Comparison of ENCODE assay signal across 15 cellular contexts in the genomic region with DNA sequence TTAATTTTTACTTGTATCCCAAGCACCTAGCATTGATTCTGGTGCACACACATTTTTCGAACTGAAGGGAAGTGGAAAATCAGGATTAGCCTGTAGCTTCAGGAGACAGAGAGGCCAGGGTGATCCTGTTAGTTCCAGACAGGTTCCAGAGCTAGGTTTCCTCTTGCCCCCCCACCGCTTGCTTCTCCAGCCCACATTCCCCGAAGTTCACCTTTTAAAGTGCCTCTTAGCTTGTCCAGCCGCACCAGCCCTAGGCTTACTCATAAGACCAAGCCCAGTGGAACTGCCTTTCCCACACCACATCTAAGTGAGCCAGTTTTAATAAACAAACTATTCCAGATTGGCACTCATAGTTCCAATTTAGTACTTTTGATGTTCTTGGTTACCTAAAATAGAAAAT.
A peak's percentile ranks its signal among the peaks of the same experiment; 100 is the strongest.
DNase-seq lines count a peak whose midpoint lies in the region; TF ChIP-seq lines count a peak whose summit lies in the region.
"Had no signal": no experiment of that assay in that cellular context is flagged by ENCODE, and none has a peak within 500 bp of the region (broad histone marks: within the 10 kb centered on the region; RNA-seq: fewer than 3 reads in every experiment).

No MANE protein-coding gene starts in this region.

- no peak for TF ChIP-seq CTCF in hepatocyte (IDR thresholded peaks at IDR 0.05; ENCODE audit: poor library complexity)
- no peak for TF ChIP-seq CTCF in neural progenitor cell (IDR thresholded peaks at IDR 0.05)

- peaks cover 21% of the 10 kb centered on the region for H3K4me1 Mint-ChIP-seq in neural progenitor cell
- H3K4me1 Mint-ChIP-seq: CD8-positive, alpha-beta memory T cell had no signal

- H2AFZ ChIP-seq in hepatocyte = no peak overlapping the region
- H2AFZ ChIP-seq in neural progenitor cell (replicated peaks) = no peak overlapping the region

- H3K9ac ChIP-seq in neural progenitor cell = no peak overlapping the region
- H3K9ac ChIP-seq: BLaER1 had no signal

- H3K27me3 Mint-ChIP-seq in neural progenitor cell (ENCODE audit: insufficient read depth, low read depth) = no peaks in the 10 kb centered on the region
- H3K27me3 Mint-ChIP-seq: CD8-positive, alpha-beta memory T cell had no signal

- 57% methylated on average over 4 of the region's 4 CpGs for WGBS in hepatocyte (ENCODE audit: low lambda C conversion rate, missing lambda C conversion rate)

- no peak overlapping the region for H3K4me3 Mint-ChIP-seq in neural progenitor cell
- H3K4me3 Mint-ChIP-seq: CD8-positive, alpha-beta memory T cell had no signal

- H3K27me3 ChIP-seq in hepatocyte (no peaks in the 10 kb centered on the region), neural progenitor cell (no peaks in the 10 kb centered on the region)
- H3K27me3 ChIP-seq: BLaER1 had no signal

- peaks cover 13% of the 10 kb centered on the region for H3K9me3 Mint-ChIP-seq in neural progenitor cell

- H3F3A ChIP-seq in neural progenitor cell (ENCODE audit: low read depth) = peaks cover 15% of the 10 kb centered on the region

- no peak overlapping the region for H3K27ac Mint-ChIP-seq in neural progenitor cell
- H3K27ac Mint-ChIP-seq: CD8-positive, alpha-beta memory T cell had no signal

- H3K4me1 ChIP-seq in hepatocyte (ENCODE audit: insufficient read depth) (no peaks in the 10 kb centered on the region), neural progenitor cell (peaks cover 36% of the 10 kb centered on the region)
- H3K4me1 ChIP-seq: BLaER1, Caco-2 had no signal

- H3K27ac ChIP-seq in hepatocyte (no peak overlapping the region), neural progenitor cell (no peak overlapping the region)
- H3K27ac ChIP-seq: 22Rv1, BLaER1, HL-60 had no signal

- H3K79me2 ChIP-seq in hepatocyte (no peaks in the 10 kb centered on the region), neural progenitor cell (ENCODE audit: low read depth) (no peaks in the 10 kb centered on the region)

- H3K4me2 ChIP-seq in hepatocyte (no peak overlapping the region), neural progenitor cell (no peak overlapping the region)
- H3K4me2 ChIP-seq: BLaER1 had no signal

- DNase-seq in NCI-H82 (lab: John Stamatoyannopoulos, UW) (peak; percentile 36), NCI-H82 treated with DMSO at 0.1 percent for 48 hours (lab: John Stamatoyannopoulos, UW; ENCODE audit: unreplicated experiment) (no peak), hepatocyte (ENCODE audit: low spot score) (peak; percentile 17), neural progenitor cell (ENCODE audit: low spot score) (peak; percentile 13), pons (ENCODE audit: low spot score) (no peak), GF-D8 (lab: John Stamatoyannopoulos, UW) (no peak)
- no peak for DNase-seq in activated naive CD4-positive, alpha-beta T cell (lab: John Stamatoyannopoulos, UW)
- DNase-seq: AML-193; Caco-2; CD8-positive, alpha-beta memory T cell; DMS53 had no signal

- H3K4me3 ChIP-seq in hepatocyte (no peak overlapping the region), neural progenitor cell (no peak overlapping the region)
- H3K4me3 ChIP-seq: BLaER1, GM12878 had no signal

- H3K9me3 ChIP-seq in hepatocyte (ENCODE audit: low read depth) = no peaks in the 10 kb centered on the region
- H3K9me3 ChIP-seq in neural progenitor cell (ENCODE audit: low read depth) = no peaks in the 10 kb centered on the region
- H3K9me3 ChIP-seq: Caco-2 had no signal

- H3K36me3 ChIP-seq in hepatocyte (replicated peaks; ENCODE audit: insufficient read depth, low read depth) = no peaks in the 10 kb centered on the region
- H3K36me3 ChIP-seq in neural progenitor cell = no peaks in the 10 kb centered on the region
- H3K36me3 ChIP-seq: BLaER1 had no signal

- H3K36me3 Mint-ChIP-seq in neural progenitor cell = peaks cover 3% of the 10 kb centered on the region
- H3K36me3 Mint-ChIP-seq: CD8-positive, alpha-beta memory T cell had no signal

- H4K20me1 ChIP-seq in hepatocyte (ENCODE audit: insufficient read depth, poor library complexity, severe bottlenecking) (no peaks in the 10 kb centered on the region), neural progenitor cell (ENCODE audit: low read depth) (no peaks in the 10 kb centered on the region)
- H4K20me1 ChIP-seq: BLaER1 had no signal

- H3K9me2 ChIP-seq in hepatocyte (replicated peaks; ENCODE audit: insufficient read depth) = no peaks in the 10 kb centered on the region

Comparison
In these comparisons a context has a peak if more than half of its experiments do, and no peak if none do; other contexts are left out.
1. DNase-seq: peak in NCI-H82 (single experiment), hepatocyte (single experiment) and neural progenitor cell (single experiment); none in NCI-H82 treated with DMSO at 0.1 percent for 48 hours (single experiment), pons (single experiment), GF-D8 (single experiment) and activated naive CD4-positive, alpha-beta T cell (0 of 4).